Comparison of ENCODE assay signal across 13 cellular contexts in the genomic region with DNA sequence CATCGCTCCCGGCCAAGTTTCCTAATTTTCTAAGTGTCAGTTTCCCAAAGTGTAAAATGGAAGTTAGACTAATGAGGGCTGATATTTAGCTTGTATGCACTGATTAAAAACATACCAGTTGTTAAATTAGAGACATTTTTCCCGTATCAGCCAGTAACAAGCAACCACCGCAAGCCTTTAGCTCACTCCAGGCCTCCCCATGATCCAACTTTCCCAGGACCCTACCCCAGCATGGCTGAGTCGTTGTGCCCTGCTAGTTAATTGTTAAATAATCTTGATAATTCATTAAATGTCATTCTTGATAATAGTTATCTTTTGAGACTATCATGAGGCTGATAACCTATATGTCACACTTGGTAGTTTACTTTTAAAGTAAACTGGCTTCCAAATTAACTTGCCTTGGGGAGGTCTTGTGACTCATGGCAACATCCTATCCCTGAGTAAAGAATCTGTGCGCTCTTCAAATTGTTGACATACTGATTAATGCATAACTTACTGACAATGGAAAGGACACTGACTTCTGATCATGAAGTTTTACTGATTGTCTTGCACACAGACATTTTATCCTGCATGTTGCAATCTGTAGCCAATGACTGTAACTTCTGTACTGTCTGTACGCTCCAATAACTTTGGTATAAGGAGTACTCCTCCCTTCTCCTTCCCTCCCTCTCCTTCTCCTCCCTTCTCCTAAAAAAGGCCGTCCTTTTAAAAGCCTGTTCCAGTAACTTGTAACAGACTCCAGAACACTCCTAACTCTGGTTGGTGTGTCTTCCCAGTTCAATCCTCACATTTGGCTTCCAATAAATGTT. TPM values are rescaled to one million over a fixed set of nuclear protein-coding genes. Genes with fewer than 3 reads are reported as not detected.
DNase-seq lines count a peak whose midpoint lies in the region; ATAC-seq and TF ChIP-seq lines count a peak whose summit lies in the region.
"Had no signal": no experiment of that assay in that cellular context is flagged by ENCODE, and none has a peak within 500 bp of the region (broad histone marks: within the 10 kb centered on the region; RNA-seq: fewer than 3 reads in every experiment).

No MANE protein-coding gene starts in this region.

- ATAC-seq in T-helper 17 cell = no peak
- no peak for ATAC-seq in GM18858 (IDR thresholded peaks at IDR 0.05; ENCODE audit: unreplicated experiment)
- ATAC-seq in HG03432 (IDR thresholded peaks at IDR 0.05; ENCODE audit: unreplicated experiment) = no peak

- no peak overlapping the region for H3K4me3 ChIP-seq in fibroblast of the aortic adventitia (ENCODE audit: low read depth, low read length)
- H3K4me3 ChIP-seq: HAP-1, left ventricle myocardium inferior, right atrium auricular region had no signal

- H3K36me3 Mint-ChIP-seq in T-helper 17 cell (ENCODE audit: low read depth) = no peaks in the 10 kb centered on the region

- H3K27ac Mint-ChIP-seq in T-helper 17 cell = peak overlapping the region; percentile 6
- H3K27ac Mint-ChIP-seq: dendritic cell treated with granulocyte-macrophage colony-stimulating factor and Interleukin-4, amounts not matched to agents 40 ng/mL and 50 ng/mL, for 4 days had no signal

- H3K27me3 Mint-ChIP-seq in T-helper 17 cell = peaks cover 4% of the 10 kb centered on the region
- H3K27me3 Mint-ChIP-seq: dendritic cell treated with granulocyte-macrophage colony-stimulating factor and Interleukin-4, amounts not matched to agents 40 ng/mL and 50 ng/mL, for 4 days had no signal

- no peaks in the 10 kb centered on the region for H3K9me3 ChIP-seq in T-helper 17 cell (ENCODE audit: control insufficient read depth, low read length, poor library complexity, severe bottlenecking)
- H3K9me3 ChIP-seq: HAP-1, left ventricle myocardium inferior, right atrium auricular region had no signal

- DNase-seq in GM03348 (ENCODE audit: low spot score) = peak; percentile 54
- DNase-seq in T-helper 17 cell = no peak
- DNase-seq in fibroblast of the aortic adventitia (ENCODE audit: low read depth) = peak; percentile 77
- DNase-seq in renal cortical epithelial cell (ENCODE audit: low read depth) = peak; percentile 99
- DNase-seq in stimulated activated CD4-positive, alpha-beta T cell treated with anti-CD3 and anti-CD28 coated beads, Interleukin-4, amount 100 ng/mL, for 24 hours = no peak
- DNase-seq in SKM-1 treated with dmso at 0.1 percent for 144 hours (lab: John Stamatoyannopoulos, UW; ENCODE audit: unreplicated experiment) = no peak
- DNase-seq: activated T-cell treated with anti-CD3 and anti-CD28 coated beads, Interleukin-2, amount 50 U/mL, for 1 hour; left ventricle myocardium inferior had no signal

- H3K4me3 Mint-ChIP-seq in T-helper 17 cell = no peak overlapping the region
- H3K4me3 Mint-ChIP-seq: dendritic cell treated with granulocyte-macrophage colony-stimulating factor and Interleukin-4, amounts not matched to agents 40 ng/mL and 50 ng/mL, for 4 days had no signal

- peaks cover 2% of the 10 kb centered on the region for H3K4me1 Mint-ChIP-seq in T-helper 17 cell

- TF ChIP-seq CTCF in fibroblast of the aortic adventitia (IDR thresholded peaks at IDR 0.05; ENCODE audit: insufficient read depth, low read length) = no peak

RNA-seq across cellular contexts. Expression of a gene that starts 6.3 kb away (rescaled TPM):
- total RNA-seq in T-helper 17 cell = 10 to 100 TPM; 28.1 to 36.8 TPM
- total RNA-seq in fibroblast of the aortic adventitia (ENCODE audit: low replicate concordance) = 37.0 and 77.0 TPM in 2 replicates
- 55.4 and 68.1 TPM in 2 replicates for total RNA-seq in renal cortical epithelial cell

RNA-seq across cellular contexts. Expression of a gene that starts 29.6 kb away (rescaled TPM):
- total RNA-seq in T-helper 17 cell = 1 to 10 TPM; 8.1 to 9.1 TPM
- total RNA-seq in fibroblast of the aortic adventitia (ENCODE audit: low replicate concordance) = 24.9 and 51.5 TPM in 2 replicates
- total RNA-seq in renal cortical epithelial cell = 27.6 and 29.7 TPM in 2 replicates

Comparison
In these comparisons a context has a peak if more than half of its experiments do, and no peak if none do; other contexts are left out.
1. DNase-seq: peak in GM03348 (single experiment), fibroblast of the aortic adventitia (single experiment) and renal cortical epithelial cell (single experiment); none in T-helper 17 cell (0 of 3), stimulated activated CD4-positive, alpha-beta T cell treated with anti-CD3 and anti-CD28 coated beads, Interleukin-4, amount 100 ng/mL, for 24 hours (single experiment) and SKM-1 treated with dmso at 0.1 percent for 144 hours (single experiment).